ENCODE assay signal across 1 cellular context in the genomic region with DNA sequence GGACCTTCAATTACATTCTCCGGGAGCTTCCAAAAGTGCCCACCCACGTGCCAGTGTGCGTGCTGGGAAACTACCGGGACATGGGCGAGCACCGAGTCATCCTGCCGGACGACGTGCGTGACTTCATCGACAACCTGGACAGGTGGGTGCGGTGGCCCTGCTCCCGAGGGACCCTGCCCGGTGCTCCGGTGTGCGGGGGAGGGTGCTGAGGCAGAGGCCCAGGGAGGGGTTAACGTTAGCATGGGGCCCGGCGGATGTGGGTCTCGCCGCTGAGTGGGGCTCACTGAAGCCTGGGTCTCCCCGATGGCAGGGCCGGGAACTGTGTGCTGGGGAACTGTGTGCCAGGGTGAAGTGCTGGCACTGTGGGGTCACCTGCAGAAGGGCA.
TF ChIP-seq lines count a peak whose summit lies in the region.

No MANE protein-coding gene starts in this region.

TF ChIP-seq in H1, 55 proteins besides CTCF, POLR2A, EP300 and RAD21:
- TF ChIP-seq SP4 (IDR thresholded peaks at IDR 0.05; ENCODE audit: low read length) (no peak), GABPA (IDR thresholded peaks at IDR 0.05; ENCODE audit: borderline replicate concordance, insufficient read depth, low read length) (no peak), ZNF274 (IDR thresholded peaks at IDR 0.05; ENCODE audit: borderline replicate concordance, extremely low read depth, low read length) (no peak), JUND (IDR thresholded peaks at IDR 0.05; ENCODE audit: low read length) (no peak), SIX5 (IDR thresholded peaks at IDR 0.05; ENCODE audit: low read depth, low read length) (no peak), TAF7 (optimal IDR thresholded peaks at IDR 0.05; ENCODE audit: borderline replicate concordance, low read depth, low read length) (no peak), PHF8 (conservative IDR thresholded peaks at IDR 0.05; ENCODE audit: low read depth, low read length) (no peak), CBX8 (IDR thresholded peaks at IDR 0.05; ENCODE audit: borderline replicate concordance, low read depth, low read length) (no peak), NRF1 (IDR thresholded peaks at IDR 0.05; ENCODE audit: low read depth, low read length) (no peak), SRF (IDR thresholded peaks at IDR 0.05; ENCODE audit: low read depth, low read length) (no peak), POU5F1 (IDR thresholded peaks at IDR 0.05; ENCODE audit: low read depth, low read length) (no peak)
TF ChIP-seq in H1: peak in this region for 0.
